In genomic region chrX:96405842-96406241, GRCh38 we compare ENCODE assay signal across 21 cellular contexts.
"Had no signal": no experiment of that assay in that cellular context is flagged by ENCODE, and none has a peak within 500 bp of the region (broad histone marks: within the 10 kb centered on the region; RNA-seq: fewer than 3 reads in every experiment).

No MANE protein-coding gene starts in this region.

- H3K27ac ChIP-seq: coronary artery, esophagus muscularis mucosa, lower lobe of right lung, thoracic aorta, upper lobe of left lung had no signal

- H3K36me3 ChIP-seq: esophagus muscularis mucosa, lower lobe of right lung, prostate gland, thoracic aorta, upper lobe of left lung had no signal

- H3K4me3 Mint-ChIP-seq: activated CD4-positive, alpha-beta memory T cell treated with anti-CD3 and anti-CD28 coated beads for 36 hours; activated naive CD8-positive, alpha-beta T cell treated with anti-CD3 and anti-CD28 coated beads, Interleukin-2, amount 10 ng/mL, durations not matched to agents 7 days and 5 days; naive thymus-derived CD8-positive, alpha-beta T cell had no signal

- H3K27me3 Mint-ChIP-seq: activated naive CD8-positive, alpha-beta T cell treated with anti-CD3 and anti-CD28 coated beads, Interleukin-2, amount 10 ng/mL, durations not matched to agents 7 days and 5 days; naive thymus-derived CD8-positive, alpha-beta T cell had no signal

- H3K9me3 Mint-ChIP-seq: activated CD4-positive, alpha-beta memory T cell treated with anti-CD3 and anti-CD28 coated beads for 36 hours; activated naive CD8-positive, alpha-beta T cell treated with anti-CD3 and anti-CD28 coated beads, Interleukin-2, amount 10 ng/mL, durations not matched to agents 7 days and 5 days had no signal

- H3K4me1 ChIP-seq: prostate gland had no signal

- H3K4me3 ChIP-seq: coronary artery, esophagus muscularis mucosa, lower lobe of right lung, prostate gland, thoracic aorta, upper lobe of left lung had no signal

- DNase-seq: activated CD4-positive, alpha-beta memory T cell treated with anti-CD3 and anti-CD28 coated beads for 36 hours; activated CD4-positive, alpha-beta T cell treated with anti-CD3 and anti-CD28 coated beads for 48 hours; activated CD4-positive, CD25-positive, alpha-beta regulatory T cell; activated naive CD4-positive, alpha-beta T cell treated with Interleukin-2 at 50 U/mL for 16 hours; activated naive CD8-positive, alpha-beta T cell treated with anti-CD3 and anti-CD28 coated beads, Interleukin-2, amount 10 ng/mL, durations not matched to agents 7 days and 5 days; activated T-cell treated with anti-CD3 and anti-CD28 coated beads, Interleukin-2, amount 50 U/mL, for 48 hours; amygdala; cerebellar nuclear complex; hippocampal formation; kidney; lower lobe of right lung; naive thymus-derived CD8-positive, alpha-beta T cell; stimulated activated CD4-positive, alpha-beta T cell treated with anti-CD3 and anti-CD28 coated beads, Interleukin-4, amount 100 ng/mL, for 24 hours; stimulated activated naive CD4-positive, alpha-beta T cell treated with Interleukin-2 at 50 U/mL for 16 hours; T1000; upper lobe of left lung had no signal

- H3K27me3 ChIP-seq: esophagus muscularis mucosa, upper lobe of left lung had no signal

- H3K36me3 Mint-ChIP-seq: activated CD4-positive, alpha-beta memory T cell treated with anti-CD3 and anti-CD28 coated beads for 36 hours; activated naive CD8-positive, alpha-beta T cell treated with anti-CD3 and anti-CD28 coated beads, Interleukin-2, amount 10 ng/mL, durations not matched to agents 7 days and 5 days; naive thymus-derived CD8-positive, alpha-beta T cell had no signal

- ATAC-seq: left lobe of liver; lower lobe of right lung; naive thymus-derived CD8-positive, alpha-beta T cell had no signal

- H3K4me1 Mint-ChIP-seq: activated naive CD8-positive, alpha-beta T cell treated with anti-CD3 and anti-CD28 coated beads, Interleukin-2, amount 10 ng/mL, durations not matched to agents 7 days and 5 days; naive thymus-derived CD8-positive, alpha-beta T cell had no signal

- H3K27ac Mint-ChIP-seq: activated CD4-positive, alpha-beta memory T cell treated with anti-CD3 and anti-CD28 coated beads for 36 hours; activated naive CD8-positive, alpha-beta T cell treated with anti-CD3 and anti-CD28 coated beads, Interleukin-2, amount 10 ng/mL, durations not matched to agents 7 days and 5 days; naive thymus-derived CD8-positive, alpha-beta T cell had no signal

- H3K9me3 ChIP-seq: esophagus muscularis mucosa, lower lobe of right lung, prostate gland, thoracic aorta, upper lobe of left lung had no signal
